In genomic region chr13:32427852-32428580, GRCh38 we compare ENCODE assay signal across 8 cellular contexts. TPM values are rescaled to one million over a fixed set of nuclear protein-coding genes. Genes with fewer than 3 reads are reported as not detected.
DNase-seq lines count a peak whose midpoint lies in the region; ATAC-seq lines count a peak whose summit lies in the region.

TSS of gene N4BP2L1 (minus strand) at chr13:32428130. CDS start at chr13:32428082, 48 bp downstream.

- peaks cover 13 to 43% of the 10 kb centered on the region in 2 experiments for H3K36me3 ChIP-seq in mesenchymal stem cell (ENCODE audit: control insufficient read depth in 1 of 2, insufficient read depth in 2 of 2, low read depth in 1 of 2, low read length in 2 of 2)

- peak within 1 kb of the TSS; percentile 71 for H2BK120ac ChIP-seq in mesenchymal stem cell (ENCODE audit: low read depth, low read length)

- H2AFZ ChIP-seq in mesenchymal stem cell (ENCODE audit: low read depth, low read length) = peak within 1 kb of the TSS; percentile 51

- H3K27ac ChIP-seq in mesenchymal stem cell (ENCODE audit: low read length, poor library complexity, severe bottlenecking) = no peak within 1 kb of the TSS

- H3K9me3 ChIP-seq in mesenchymal stem cell (ENCODE audit: control insufficient read depth, low read length) = no peaks in the 10 kb centered on the region

- intact Hi-C loops in activated CD4-positive, alpha-beta memory T cell treated with anti-CD3 and anti-CD28 coated beads for 36 hours (cut with micrococcal nuclease) = loop anchor here (1.0 to 5.0 kb wide), 7 partner anchors 110 to 1811 kb away; partner anchors contain the start of genes BRCA2, N4BP2L2, USPL1 and ZAR1L

- H3K4me3 Mint-ChIP-seq in activated CD4-positive, alpha-beta memory T cell treated with anti-CD3 and anti-CD28 coated beads for 36 hours = peak within 1 kb of the TSS; percentile 88

- H3K79me1 ChIP-seq in mesenchymal stem cell (replicated peaks; ENCODE audit: low read length, poor library complexity, severe bottlenecking) = peaks cover 7% of the 10 kb centered on the region

- H3K27me3 Mint-ChIP-seq in activated CD4-positive, alpha-beta memory T cell treated with anti-CD3 and anti-CD28 coated beads for 36 hours = no peaks in the 10 kb centered on the region

- no peaks in the 10 kb centered on the region for H3K9me3 Mint-ChIP-seq in activated CD4-positive, alpha-beta memory T cell treated with anti-CD3 and anti-CD28 coated beads for 36 hours

- H3K4me3 ChIP-seq in mesenchymal stem cell (ENCODE audit: insufficient read depth in 1 of 2, low read depth in 1 of 2, low read length in 2 of 2) = peak within 1 kb of the TSS; percentile 72 to 79

- H3K9ac ChIP-seq in mesenchymal stem cell (ENCODE audit: low read length) = peak within 1 kb of the TSS; percentile 86

- peak within 1 kb of the TSS in 1 of 2 experiments; percentile 68 for H2BK12ac ChIP-seq in mesenchymal stem cell (ENCODE audit: low read length in 2 of 2)

- peak within 1 kb of the TSS; percentile 58 to 83 for H3K18ac ChIP-seq in mesenchymal stem cell (ENCODE audit: low read depth in 1 of 2, low read length in 2 of 2)

- DNase-seq in NCI-H82 (lab: John Stamatoyannopoulos, UW) (peak; percentile 69), NCI-H82 treated with DMSO at 0.1 percent for 48 hours (lab: John Stamatoyannopoulos, UW; ENCODE audit: unreplicated experiment) (no peak), NCI-H345 (lab: John Stamatoyannopoulos, UW) (peak; percentile 61), mesenchymal stem cell (peak; percentile 28)
- DNase-seq in activated CD4-positive, alpha-beta memory T cell treated with anti-CD3 and anti-CD28 coated beads for 36 hours = peak; percentile 94
- peak; percentile 79 for DNase-seq in effector CD4-positive, alpha-beta T cell
- peak; percentile 62 for DNase-seq in stimulated activated CD8-positive, alpha-beta memory T cell treated with anti-CD3 and anti-CD28 coated beads, Interleukin-12 subunit alpha, Interleukin-12 subunit beta, amount 100 ng/mL, for 24 hours (ENCODE audit: extremely low read depth)

- peaks cover 14% of the 10 kb centered on the region for H3K4me1 ChIP-seq in mesenchymal stem cell (ENCODE audit: control insufficient read depth, insufficient read depth, low read depth, low read length)

- peaks cover 24% of the 10 kb centered on the region for H3K36me3 Mint-ChIP-seq in activated CD4-positive, alpha-beta memory T cell treated with anti-CD3 and anti-CD28 coated beads for 36 hours

- H2BK5ac ChIP-seq in mesenchymal stem cell (ENCODE audit: low read depth, low read length, poor library complexity, severe bottlenecking) = peak within 1 kb of the TSS; percentile 59

- peak within 1 kb of the TSS; percentile 59 for H4K8ac ChIP-seq in mesenchymal stem cell (ENCODE audit: low read length)

- H2BK15ac ChIP-seq in mesenchymal stem cell (ENCODE audit: low read depth, poor library complexity, severe bottlenecking) = peak within 1 kb of the TSS; percentile 91

- POLR2A ChIA-PET in activated CD4-positive, alpha-beta memory T cell treated with anti-CD3 and anti-CD28 coated beads for 36 hours (lab: Charles Lee) = interaction anchor here (0.6 to 5.3 kb wide), 9 partner anchors 13 to 206 kb away, joined by 3 to 38 read pairs (median 4); partner anchors contain the start of genes BRCA2, N4BP2L2, PDS5B and ZAR1L

- H3K27me3 ChIP-seq in mesenchymal stem cell (ENCODE audit: control insufficient read depth in 1 of 2, insufficient read depth in 1 of 2, low read length in 2 of 2) = no peaks in the 10 kb centered on the region

- peak; percentile 64 for ATAC-seq in HG02973 (IDR thresholded peaks at IDR 0.05; ENCODE audit: unreplicated experiment)

- peak within 1 kb of the TSS; percentile 64 for H4K91ac ChIP-seq in mesenchymal stem cell (ENCODE audit: low read length)

- peak within 1 kb of the TSS; percentile 96 for H3K27ac Mint-ChIP-seq in activated CD4-positive, alpha-beta memory T cell treated with anti-CD3 and anti-CD28 coated beads for 36 hours

- peak within 1 kb of the TSS in 1 of 2 experiments; percentile 79 for H3K23ac ChIP-seq in mesenchymal stem cell (ENCODE audit: low read length in 2 of 2)

- peak within 1 kb of the TSS in 1 of 2 experiments; percentile 64 for H3K4ac ChIP-seq in mesenchymal stem cell (ENCODE audit: low read depth in 1 of 2, low read length in 2 of 2)

- H3K14ac ChIP-seq in mesenchymal stem cell (ENCODE audit: low read length in 2 of 2) = peak within 1 kb of the TSS in 1 of 2 experiments; percentile 83

- H2AK5ac ChIP-seq in mesenchymal stem cell (ENCODE audit: low read length, severe bottlenecking) = no peak within 1 kb of the TSS

- H3K4me2 ChIP-seq in mesenchymal stem cell (ENCODE audit: low read length, poor library complexity, severe bottlenecking) = peak within 1 kb of the TSS; percentile 98

- 4% methylated on average over 38 of the region's 40 CpGs for WGBS in mesenchymal stem cell

- peaks cover 38% of the 10 kb centered on the region for H3K4me1 Mint-ChIP-seq in activated CD4-positive, alpha-beta memory T cell treated with anti-CD3 and anti-CD28 coated beads for 36 hours (ENCODE audit: low read depth)

- CTCF ChIA-PET in activated CD4-positive, alpha-beta memory T cell treated with anti-CD3 and anti-CD28 coated beads for 36 hours (lab: Charles Lee) = interaction anchor here (1.3 to 2.4 kb wide), 7 partner anchors 11 to 158 kb away, joined by 3 to 8 read pairs (median 5); partner anchors contain the start of gene PDS5B

RNA-seq across cellular contexts. Expression of gene N4BP2L1, which starts in this region (rescaled TPM):
- 10 to 100 TPM; 22.1 to 24.0 TPM for total RNA-seq in activated CD4-positive, alpha-beta memory T cell treated with anti-CD3 and anti-CD28 coated beads for 36 hours
- 1.9 TPM for polyA plus RNA-seq in mesenchymal stem cell (2013, experiment 1 of 2)
- 1.6 TPM for polyA plus RNA-seq in mesenchymal stem cell (2013, experiment 2 of 2)
